In the genomic region with DNA sequence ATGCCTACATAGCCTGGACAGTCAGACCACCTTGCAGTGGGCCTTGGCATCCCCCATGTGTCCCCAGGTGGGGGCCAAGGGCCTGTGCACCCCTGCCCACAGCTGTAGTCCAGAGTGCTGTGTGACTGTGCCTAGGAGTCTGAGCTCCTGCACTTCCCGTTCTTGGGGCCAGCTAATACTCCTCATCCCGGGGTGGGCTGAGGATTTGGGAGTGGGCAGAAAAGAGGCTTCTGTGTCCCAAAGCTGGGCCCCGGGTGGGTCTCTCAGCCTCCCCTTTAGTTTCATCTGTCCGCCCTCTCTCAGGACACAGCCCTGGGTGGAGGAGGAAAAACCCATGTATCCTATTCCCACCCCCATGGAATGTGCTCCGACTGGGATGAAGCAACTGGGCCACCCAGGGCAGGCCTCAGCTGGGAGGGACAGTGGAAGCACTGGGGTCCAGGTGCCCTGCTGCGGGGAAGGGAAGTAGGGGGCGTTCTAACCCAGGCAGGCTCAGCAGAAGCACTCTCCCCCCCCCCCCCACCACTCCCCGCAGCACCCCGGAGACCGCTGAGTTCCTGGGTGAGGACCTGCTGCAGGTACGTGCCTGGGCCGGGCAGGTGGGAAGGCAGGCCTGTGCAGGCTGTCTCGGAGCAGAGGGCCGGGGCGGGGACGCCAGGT, we compare ENCODE assay signal across 8 cellular contexts. TPM values are rescaled to one million over a fixed set of nuclear protein-coding genes. Genes with fewer than 3 reads are reported as not detected.
DNase-seq lines count a peak whose midpoint lies in the region; ATAC-seq and TF ChIP-seq lines count a peak whose summit lies in the region.

No MANE protein-coding gene starts in this region.

- TF ChIP-seq CTCF in suprapubic skin (IDR thresholded peaks at IDR 0.05) (no peak), lower leg skin (IDR thresholded peaks at IDR 0.05) (no peak)

- peaks cover 58% of the 10 kb centered on the region for H3K4me1 Mint-ChIP-seq in activated CD4-positive, alpha-beta T cell treated with anti-CD3 and anti-CD28 coated beads, Interleukin-2, amount 10 ng/mL, durations not matched to agents 7 days and 5 days
- peaks cover 70% of the 10 kb centered on the region for H3K4me1 Mint-ChIP-seq in activated CD8-positive, alpha-beta T cell treated with anti-CD3 and anti-CD28 coated beads, Interleukin-2, amount 10 ng/mL, durations not matched to agents 7 days and 5 days (ENCODE audit: low read depth)

- CTCF ChIA-PET in activated CD4-positive, alpha-beta T cell treated with anti-CD3 and anti-CD28 coated beads, Interleukin-2, amount 10 ng/mL, durations not matched to agents 7 days and 5 days (lab: Charles Lee): interaction anchor here (0.7 to 7.9 kb wide), 4 partner anchors 11 to 48 kb away, joined by 3 to 143 read pairs (median 65); a partner anchor contains a TSS
- CTCF ChIA-PET in activated CD8-positive, alpha-beta T cell treated with anti-CD3 and anti-CD28 coated beads, Interleukin-2, amount 10 ng/mL, durations not matched to agents 7 days and 5 days (lab: Charles Lee): interaction anchor here (0.9 to 15.5 kb wide), 7 partner anchors 8 to 39 kb away, joined by 3 to 261 read pairs (median 92); a partner anchor contains a TSS

- peak overlapping the region; percentile 98 for H3K4me3 Mint-ChIP-seq in activated CD4-positive, alpha-beta T cell treated with anti-CD3 and anti-CD28 coated beads, Interleukin-2, amount 10 ng/mL, durations not matched to agents 7 days and 5 days
- peak overlapping the region; percentile 98 for H3K4me3 Mint-ChIP-seq in activated CD8-positive, alpha-beta T cell treated with anti-CD3 and anti-CD28 coated beads, Interleukin-2, amount 10 ng/mL, durations not matched to agents 7 days and 5 days

- no peak for TF ChIP-seq POLR2A in suprapubic skin (IDR thresholded peaks at IDR 0.05)
- TF ChIP-seq POLR2A in lower leg skin (IDR thresholded peaks at IDR 0.05): no peak

- H3K36me3 ChIP-seq in iPS-15b (ENCODE audit: control insufficient read depth, insufficient read depth, low read length): peaks cover 26% of the 10 kb centered on the region
- H3K36me3 ChIP-seq in suprapubic skin: peaks cover 21% of the 10 kb centered on the region

- DNase-seq in activated CD4-positive, alpha-beta T cell treated with anti-CD3 and anti-CD28 coated beads, Interleukin-2, amount 10 ng/mL, durations not matched to agents 7 days and 5 days: no peak
- DNase-seq in activated CD4-positive, alpha-beta T cell treated with anti-CD3 and anti-CD28 coated beads for 4 hours: no peak
- no peak for DNase-seq in activated CD8-positive, alpha-beta T cell treated with anti-CD3 and anti-CD28 coated beads, Interleukin-2, amount 10 ng/mL, durations not matched to agents 7 days and 5 days
- DNase-seq in suprapubic skin (ENCODE audit: low spot score in 2 of 2) (no peak), lower leg skin (ENCODE audit: low spot score in 2 of 2) (no peak)

- H3K4me3 ChIP-seq in iPS-15b (ENCODE audit: low read depth, low read length) (peak overlapping the region; percentile 88), suprapubic skin (peak overlapping the region; percentile 75), lower leg skin (ENCODE audit: low read depth, poor library complexity, severe bottlenecking) (no peak overlapping the region)

- no peak for ATAC-seq in activated CD8-positive, alpha-beta T cell treated with anti-CD3 and anti-CD28 coated beads, Interleukin-2, amount 10 ng/mL, durations not matched to agents 7 days and 5 days
- ATAC-seq in GM21717 (IDR thresholded peaks at IDR 0.05; ENCODE audit: unreplicated experiment) (no peak), HG03135 (IDR thresholded peaks at IDR 0.05; ENCODE audit: unreplicated experiment) (no peak)

- H3K27ac Mint-ChIP-seq in activated CD4-positive, alpha-beta T cell treated with anti-CD3 and anti-CD28 coated beads, Interleukin-2, amount 10 ng/mL, durations not matched to agents 7 days and 5 days: peak overlapping the region; percentile 98
- H3K27ac Mint-ChIP-seq in activated CD8-positive, alpha-beta T cell treated with anti-CD3 and anti-CD28 coated beads, Interleukin-2, amount 10 ng/mL, durations not matched to agents 7 days and 5 days: peak overlapping the region; percentile 96

- no peak for TF ChIP-seq EP300 in suprapubic skin (IDR thresholded peaks at IDR 0.05)

- H3K9me3 Mint-ChIP-seq in activated CD4-positive, alpha-beta T cell treated with anti-CD3 and anti-CD28 coated beads, Interleukin-2, amount 10 ng/mL, durations not matched to agents 7 days and 5 days: no peaks in the 10 kb centered on the region
- H3K9me3 Mint-ChIP-seq in activated CD8-positive, alpha-beta T cell treated with anti-CD3 and anti-CD28 coated beads, Interleukin-2, amount 10 ng/mL, durations not matched to agents 7 days and 5 days (ENCODE audit: insufficient read depth): no peaks in the 10 kb centered on the region

- intact Hi-C loops in lower leg skin (cut with DNase I; ENCODE audit: low total_unique reads): loop anchor here (10.0 kb wide), 1 partner anchor 154 kb away; no protein-coding TSS in a partner anchor

- H3K9me3 ChIP-seq in iPS-15b (ENCODE audit: control insufficient read depth, insufficient read depth, low read length): no peaks in the 10 kb centered on the region
- no peaks in the 10 kb centered on the region for H3K9me3 ChIP-seq in suprapubic skin

- H3K27me3 Mint-ChIP-seq in activated CD4-positive, alpha-beta T cell treated with anti-CD3 and anti-CD28 coated beads, Interleukin-2, amount 10 ng/mL, durations not matched to agents 7 days and 5 days: no peaks in the 10 kb centered on the region
- no peaks in the 10 kb centered on the region for H3K27me3 Mint-ChIP-seq in activated CD8-positive, alpha-beta T cell treated with anti-CD3 and anti-CD28 coated beads, Interleukin-2, amount 10 ng/mL, durations not matched to agents 7 days and 5 days (ENCODE audit: low read depth)

- 37% methylated on average over 6 of the region's 16 CpGs for WGBS in suprapubic skin
- WGBS in lower leg skin, 2 donors: 44 to 50% methylated on average over 16 of the region's 16 CpGs

- peak overlapping the region; percentile 51 for H3K27ac ChIP-seq in suprapubic skin

- H3K27me3 ChIP-seq in iPS-15b (ENCODE audit: control insufficient read depth, insufficient read depth, low read length): no peaks in the 10 kb centered on the region
- no peaks in the 10 kb centered on the region for H3K27me3 ChIP-seq in suprapubic skin

- POLR2A ChIA-PET in activated CD4-positive, alpha-beta T cell treated with anti-CD3 and anti-CD28 coated beads, Interleukin-2, amount 10 ng/mL, durations not matched to agents 7 days and 5 days (lab: Charles Lee): no interaction called here
- POLR2A ChIA-PET in activated CD8-positive, alpha-beta T cell treated with anti-CD3 and anti-CD28 coated beads, Interleukin-2, amount 10 ng/mL, durations not matched to agents 7 days and 5 days (lab: Charles Lee): interaction anchor here (0.7 to 2.3 kb wide), 3 partner anchors 14 to 36 kb away, joined by 3 to 8 read pairs (median 3); a partner anchor contains a TSS

- peak overlapping the region; percentile 65 for H3K9ac ChIP-seq in iPS-15b (ENCODE audit: low read depth, low read length)

- H3K4me1 ChIP-seq in iPS-15b (ENCODE audit: control insufficient read depth, insufficient read depth, low read length) (peaks cover 11% of the 10 kb centered on the region), suprapubic skin (peaks cover 66% of the 10 kb centered on the region)

- peaks cover 52% of the 10 kb centered on the region for H3K36me3 Mint-ChIP-seq in activated CD4-positive, alpha-beta T cell treated with anti-CD3 and anti-CD28 coated beads, Interleukin-2, amount 10 ng/mL, durations not matched to agents 7 days and 5 days (ENCODE audit: low read depth)
- H3K36me3 Mint-ChIP-seq in activated CD8-positive, alpha-beta T cell treated with anti-CD3 and anti-CD28 coated beads, Interleukin-2, amount 10 ng/mL, durations not matched to agents 7 days and 5 days (ENCODE audit: low read depth): peaks cover 59% of the 10 kb centered on the region

RNA-seq across cellular contexts. Expression of a gene that starts 1.3 kb away (rescaled TPM):
- total RNA-seq in activated CD4-positive, alpha-beta T cell treated with anti-CD3 and anti-CD28 coated beads, Interleukin-2, amount 10 ng/mL, durations not matched to agents 7 days and 5 days: 100 to 1,000 TPM; 184 to 187 TPM
- 100 to 1,000 TPM; 216 to 218 TPM for total RNA-seq in activated CD8-positive, alpha-beta T cell treated with anti-CD3 and anti-CD28 coated beads, Interleukin-2, amount 10 ng/mL, durations not matched to agents 7 days and 5 days
- total RNA-seq in suprapubic skin: 10 to 100 TPM; 57.1 to 60.7 (median 57.7) TPM
- 10 to 100 TPM; 29.1 to 83.3 (median 60.3) TPM for total RNA-seq in lower leg skin

RNA-seq across cellular contexts. Expression of a gene that starts 17.8 kb away (rescaled TPM):
- total RNA-seq in activated CD4-positive, alpha-beta T cell treated with anti-CD3 and anti-CD28 coated beads, Interleukin-2, amount 10 ng/mL, durations not matched to agents 7 days and 5 days: 10 to 100 TPM; 21.5 to 21.8 TPM
- total RNA-seq in activated CD8-positive, alpha-beta T cell treated with anti-CD3 and anti-CD28 coated beads, Interleukin-2, amount 10 ng/mL, durations not matched to agents 7 days and 5 days: 10 to 100 TPM; 31.5 to 33.5 TPM
- total RNA-seq in suprapubic skin (1 to 10 TPM; 4.2 to 6.1 (median 4.9) TPM), lower leg skin (1 to 10 TPM; 1.8 to 4.6 (median 3.2) TPM)

RNA-seq across cellular contexts. Expression of a gene that starts 32.1 kb away (rescaled TPM):
- total RNA-seq in activated CD4-positive, alpha-beta T cell treated with anti-CD3 and anti-CD28 coated beads, Interleukin-2, amount 10 ng/mL, durations not matched to agents 7 days and 5 days: 10 to 100 TPM; 58.5 to 62.8 TPM
- 10 to 100 TPM; 66.3 to 69.5 TPM for total RNA-seq in activated CD8-positive, alpha-beta T cell treated with anti-CD3 and anti-CD28 coated beads, Interleukin-2, amount 10 ng/mL, durations not matched to agents 7 days and 5 days
- total RNA-seq in suprapubic skin: 100 to 1,000 TPM in 1 of 4 donors, 10 to 100 TPM in 3; 52.8 to 124 (median 65.3) TPM
- total RNA-seq in lower leg skin: 10 to 100 TPM; 50.3 to 66.0 (median 53.6) TPM

RNA-seq across cellular contexts. Expression of a gene that starts 34.7 kb away (rescaled TPM):
- 1,000 to 10,000 TPM; 1,140 to 1,273 TPM for total RNA-seq in activated CD4-positive, alpha-beta T cell treated with anti-CD3 and anti-CD28 coated beads, Interleukin-2, amount 10 ng/mL, durations not matched to agents 7 days and 5 days
- 1,000 to 10,000 TPM; 1,444 to 1,502 TPM for total RNA-seq in activated CD8-positive, alpha-beta T cell treated with anti-CD3 and anti-CD28 coated beads, Interleukin-2, amount 10 ng/mL, durations not matched to agents 7 days and 5 days
- 100 to 1,000 TPM; 138 to 277 (median 207) TPM for total RNA-seq in suprapubic skin
- total RNA-seq in lower leg skin: 100 to 1,000 TPM; 110 to 347 (median 232) TPM

RNA-seq across cellular contexts. Expression of a gene that starts 45.4 kb away (rescaled TPM):
- total RNA-seq in activated CD4-positive, alpha-beta T cell treated with anti-CD3 and anti-CD28 coated beads, Interleukin-2, amount 10 ng/mL, durations not matched to agents 7 days and 5 days: 10 to 100 TPM; 57.3 to 57.7 TPM
- total RNA-seq in activated CD8-positive, alpha-beta T cell treated with anti-CD3 and anti-CD28 coated beads, Interleukin-2, amount 10 ng/mL, durations not matched to agents 7 days and 5 days: 10 to 100 TPM; 42.6 to 45.3 TPM
- 10 to 100 TPM; 29.2 to 49.8 (median 40.7) TPM for total RNA-seq in suprapubic skin
- 10 to 100 TPM; 24.3 to 72.3 (median 36.1) TPM for total RNA-seq in lower leg skin
